ENCODE assay signal across 17 cellular contexts in the genomic region with DNA sequence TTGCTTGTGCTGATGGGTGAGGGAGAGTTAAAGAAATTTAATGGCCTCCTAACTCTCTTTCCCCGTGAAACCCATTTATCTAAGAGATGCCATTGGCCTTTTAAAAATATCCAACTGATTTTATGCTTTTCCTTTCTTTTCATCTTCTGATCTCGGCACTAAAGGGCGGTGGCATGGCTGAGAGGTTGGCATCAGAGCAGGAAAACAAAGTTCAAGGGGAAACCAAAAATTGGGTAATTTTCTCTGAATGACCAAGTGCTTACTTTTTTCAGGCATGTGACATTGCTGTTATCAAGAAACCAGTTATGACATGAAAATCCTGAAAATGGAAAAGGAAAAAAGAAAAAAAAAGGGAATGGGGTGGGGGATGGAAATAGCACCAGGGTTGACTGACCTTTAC. TPM values are rescaled to one million over a fixed set of nuclear protein-coding genes. Genes with fewer than 3 reads are reported as not detected.
"Had no signal": no experiment of that assay in that cellular context is flagged by ENCODE, and none has a peak within 500 bp of the region (broad histone marks: within the 10 kb centered on the region; RNA-seq: fewer than 3 reads in every experiment).

No MANE protein-coding gene starts in this region.

- DNase-seq: activated CD4-positive, alpha-beta T cell treated with anti-CD3 and anti-CD28 coated beads, Interleukin-2, amount 10 ng/mL, durations not matched to agents 7 days and 5 days; activated CD8-positive, alpha-beta T cell treated with anti-CD3 and anti-CD28 coated beads, Interleukin-2, amount 10 ng/mL, durations not matched to agents 7 days and 5 days; activated naive CD4-positive, alpha-beta T cell treated with anti-CD3 and anti-CD28 coated beads for 36 hours; activated T-cell treated with anti-CD3 and anti-CD28 coated beads, Interleukin-2, amount 50 U/mL, for 4 hours; anterior cingulate cortex; central memory CD4-positive, alpha-beta T cell; left colon; naive B cell; ovary; stimulated activated CD4-positive, alpha-beta T cell treated with anti-CD3 and anti-CD28 coated beads, Interleukin-1b, Interleukin-23, amount 100 ng/mL, for 48 hours; stimulated activated CD8-positive, alpha-beta memory T cell treated with anti-CD3 and anti-CD28 coated beads, Interleukin-4, amount 100 ng/mL, for 48 hours; stimulated activated naive CD4-positive, alpha-beta T cell; T-helper 1 cell; T-helper 9 cell; thyroid gland had no signal

- H3K27me3 ChIP-seq: esophagus muscularis mucosa, ovary, thyroid gland had no signal

- H3K4me3 ChIP-seq: esophagus muscularis mucosa, ovary, thyroid gland had no signal

- H3K9me3 ChIP-seq: esophagus muscularis mucosa, ovary, thyroid gland had no signal

- H3K27ac Mint-ChIP-seq: activated CD4-positive, alpha-beta T cell treated with anti-CD3 and anti-CD28 coated beads, Interleukin-2, amount 10 ng/mL, durations not matched to agents 7 days and 5 days; activated CD8-positive, alpha-beta T cell treated with anti-CD3 and anti-CD28 coated beads, Interleukin-2, amount 10 ng/mL, durations not matched to agents 7 days and 5 days; activated naive CD4-positive, alpha-beta T cell treated with anti-CD3 and anti-CD28 coated beads for 36 hours; naive B cell had no signal

- H3K27ac ChIP-seq: esophagus muscularis mucosa, ovary had no signal

- H3K36me3 ChIP-seq: esophagus muscularis mucosa, ovary, thyroid gland had no signal

- H3K36me3 Mint-ChIP-seq: brain had no signal

- H3K4me3 Mint-ChIP-seq: activated CD4-positive, alpha-beta T cell treated with anti-CD3 and anti-CD28 coated beads, Interleukin-2, amount 10 ng/mL, durations not matched to agents 7 days and 5 days; activated CD8-positive, alpha-beta T cell treated with anti-CD3 and anti-CD28 coated beads, Interleukin-2, amount 10 ng/mL, durations not matched to agents 7 days and 5 days; activated naive CD4-positive, alpha-beta T cell treated with anti-CD3 and anti-CD28 coated beads for 36 hours; activated T-cell treated with anti-CD3 and anti-CD28 coated beads, Interleukin-2, amount 50 U/mL, for 4 hours had no signal

- H3K9me3 Mint-ChIP-seq: activated CD4-positive, alpha-beta T cell treated with anti-CD3 and anti-CD28 coated beads, Interleukin-2, amount 10 ng/mL, durations not matched to agents 7 days and 5 days; activated naive CD4-positive, alpha-beta T cell treated with anti-CD3 and anti-CD28 coated beads for 36 hours; activated T-cell treated with anti-CD3 and anti-CD28 coated beads, Interleukin-2, amount 50 U/mL, for 4 hours had no signal

RNA-seq across cellular contexts. Expression of a gene that starts 3.2 kb away (rescaled TPM):
- total RNA-seq: activated CD4-positive, alpha-beta T cell treated with anti-CD3 and anti-CD28 coated beads, Interleukin-2, amount 10 ng/mL, durations not matched to agents 7 days and 5 days; activated CD8-positive, alpha-beta T cell treated with anti-CD3 and anti-CD28 coated beads, Interleukin-2, amount 10 ng/mL, durations not matched to agents 7 days and 5 days; activated naive CD4-positive, alpha-beta T cell treated with anti-CD3 and anti-CD28 coated beads for 36 hours had no signal
